ENCODE assay signal across 8 cellular contexts in genomic region chr3:128426128-128426921, GRCh38. TPM values are rescaled to one million over a fixed set of nuclear protein-coding genes. Genes with fewer than 3 reads are reported as not detected.
DNase-seq lines count a peak whose midpoint lies in the region; ATAC-seq and TF ChIP-seq lines count a peak whose summit lies in the region.

No MANE protein-coding gene starts in this region.

- H3K4me1 ChIP-seq in Panc1 (ENCODE audit: control insufficient read depth, insufficient read depth, low read length) = peaks cover 37% of the 10 kb centered on the region
- no peaks in the 10 kb centered on the region for H3K4me1 ChIP-seq in rectal smooth muscle tissue (ENCODE audit: control insufficient read depth, insufficient read depth, low read length)

- H3K27ac ChIP-seq in Panc1 (ENCODE audit: low read length) (peak overlapping the region; percentile 65; the same call in 1 of the 2 replicates), rectal smooth muscle tissue (ENCODE audit: low read depth, low read length) (no peak overlapping the region)

- H3K9me3 ChIP-seq in Panc1 (ENCODE audit: control insufficient read depth, insufficient read depth, low read depth, low read length) = no peaks in the 10 kb centered on the region

- intact Hi-C loops in Panc1 (cut with micrococcal nuclease; ENCODE audit: unreplicated experiment) (loop anchor here (2.0 kb wide), 2 partner anchors 76 to 158 kb away; no protein-coding TSS in a partner anchor), Right ventricle myocardium inferior (cut with DNase I) (loop anchor here (2.0 to 5.0 kb wide), 3 partner anchors 71 to 182 kb away; no protein-coding TSS in a partner anchor)

- no peak overlapping the region for H3K9ac ChIP-seq in rectal smooth muscle tissue (ENCODE audit: low read length)

- peak; percentile 100 for TF ChIP-seq CTCF in Panc1 (IDR thresholded peaks at IDR 0.05)

- POLR2A ChIA-PET in Panc1 (lab: Charles Lee) = no interaction called here

- in situ Hi-C loops in Panc1 (cut with HindIII; ENCODE audit: low pct_unique_long_range_greater_than_20kb, low sequenced_read_pairs) = no loop called here

- H3K36me3 ChIP-seq in Panc1 (ENCODE audit: control insufficient read depth, insufficient read depth, low read length) = no peaks in the 10 kb centered on the region
- H3K36me3 ChIP-seq in rectal smooth muscle tissue (ENCODE audit: control insufficient read depth, insufficient read depth, low read length) = no peaks in the 10 kb centered on the region

- peak overlapping the region in 1 of 2 experiments; percentile 39; a peak in 1 of 4 replicates for H3K4me3 ChIP-seq in Panc1 (ENCODE audit: low read depth in 2 of 2, low read length in 2 of 2)
- H3K4me3 ChIP-seq in rectal smooth muscle tissue (ENCODE audit: low read length) = peak overlapping the region; percentile 53

- DNase-seq in NCI-H2196 (lab: John Stamatoyannopoulos, UW; ENCODE audit: unreplicated experiment) = peak; percentile 72
- no peak for DNase-seq in NCI-H2196 treated with DMSO at 0.1 percent for 48 hours (lab: John Stamatoyannopoulos, UW; ENCODE audit: unreplicated experiment)
- no peak for DNase-seq in Panc1 (ENCODE audit: low read depth, low spot score)
- peak; percentile 42 for DNase-seq in activated gamma-delta T cell treated with Interleukin-2 at 50 U/mL for 16 hours
- DNase-seq in Right ventricle myocardium inferior (ENCODE audit: missing footprints) = peak; percentile 79
- no peak for DNase-seq in globus pallidus (ENCODE audit: low spot score)

- H3K27me3 ChIP-seq in Panc1 (ENCODE audit: control insufficient read depth, insufficient read depth, low read length) (no peaks in the 10 kb centered on the region), rectal smooth muscle tissue (ENCODE audit: control insufficient read depth, insufficient read depth, low read length) (no peaks in the 10 kb centered on the region)

- ATAC-seq in HG03045 (IDR thresholded peaks at IDR 0.05; ENCODE audit: unreplicated experiment) (peak; percentile 66), Panc1 (peak; percentile 89), Right ventricle myocardium inferior (peak; percentile 86)

- CTCF ChIA-PET in Panc1 (lab: Charles Lee) = interaction anchor here (1.0 to 1.9 kb wide), 5 partner anchors 13 to 73 kb away, joined by 3 to 7 read pairs (median 4); no protein-coding TSS in a partner anchor

- BruUV-seq in Panc1 (replicated peaks; lab: Mats Ljungman, UMichigan) = no TSS peak

RNA-seq across cellular contexts. Expression of gene DNAJB8, which starts 40.4 kb away (rescaled TPM):
- total RNA-seq in Panc1 (2021; ENCODE audit: unreplicated experiment) (not detected), Right ventricle myocardium inferior (not detected)
- polyA plus RNA-seq in Panc1 (2012; ENCODE audit: insufficient read length) = not detected

Comparison
In these comparisons a context has a peak if more than half of its experiments do, and no peak if none do; other contexts are left out.
1. DNase-seq: peak in NCI-H2196 (single experiment), activated gamma-delta T cell treated with Interleukin-2 at 50 U/mL for 16 hours (single experiment) and Right ventricle myocardium inferior (single experiment); none in NCI-H2196 treated with DMSO at 0.1 percent for 48 hours (single experiment), Panc1 (single experiment) and globus pallidus (single experiment).
2. Peak in every context shown above with its lines, with median percentiles within 50 percentile points of each other: ATAC-seq.